ENCODE assay signal across 1 cellular context in the genomic region with DNA sequence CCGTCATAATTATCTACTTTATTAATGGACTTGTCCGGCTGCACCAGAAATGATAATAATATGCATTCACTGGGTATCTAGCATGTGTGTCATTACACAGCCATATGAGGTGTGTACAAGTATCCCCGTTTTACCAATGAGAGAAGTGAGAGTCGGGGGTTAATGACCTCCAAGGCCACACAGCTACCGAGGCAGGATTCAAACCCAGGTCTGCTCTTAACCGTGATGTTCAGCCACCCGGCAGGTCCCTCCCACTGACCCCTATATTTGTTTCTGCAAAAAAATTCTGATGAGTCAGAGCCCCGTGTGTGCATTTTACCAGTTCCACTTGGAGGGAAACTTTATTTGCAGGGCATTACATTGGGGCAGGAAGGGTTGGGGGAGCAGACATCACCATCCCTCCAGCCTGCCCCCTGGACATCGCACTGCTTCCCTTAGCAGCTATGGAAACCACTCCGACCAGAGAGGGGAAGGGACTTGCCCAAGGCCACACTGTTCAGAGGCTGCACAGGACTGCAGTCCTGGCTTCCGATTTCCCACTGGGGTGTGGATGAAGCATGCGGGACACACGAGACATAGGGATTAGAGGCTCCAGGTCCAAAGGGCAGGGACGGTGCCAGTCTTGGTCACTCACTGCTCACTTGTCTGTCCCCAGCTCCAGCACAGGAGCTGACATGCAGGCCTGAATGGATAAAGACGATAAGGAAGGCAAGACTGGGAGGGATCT.
A peak's percentile ranks its signal among the peaks of the same experiment; 100 is the strongest.
TF ChIP-seq lines count a peak whose summit lies in the region.

No MANE protein-coding gene starts in this region.

TF ChIP-seq in K562, 482 proteins besides CTCF, POLR2A, EP300 and RAD21 (continued from another document and continues in another):
- TF ChIP-seq, protein P1, sequence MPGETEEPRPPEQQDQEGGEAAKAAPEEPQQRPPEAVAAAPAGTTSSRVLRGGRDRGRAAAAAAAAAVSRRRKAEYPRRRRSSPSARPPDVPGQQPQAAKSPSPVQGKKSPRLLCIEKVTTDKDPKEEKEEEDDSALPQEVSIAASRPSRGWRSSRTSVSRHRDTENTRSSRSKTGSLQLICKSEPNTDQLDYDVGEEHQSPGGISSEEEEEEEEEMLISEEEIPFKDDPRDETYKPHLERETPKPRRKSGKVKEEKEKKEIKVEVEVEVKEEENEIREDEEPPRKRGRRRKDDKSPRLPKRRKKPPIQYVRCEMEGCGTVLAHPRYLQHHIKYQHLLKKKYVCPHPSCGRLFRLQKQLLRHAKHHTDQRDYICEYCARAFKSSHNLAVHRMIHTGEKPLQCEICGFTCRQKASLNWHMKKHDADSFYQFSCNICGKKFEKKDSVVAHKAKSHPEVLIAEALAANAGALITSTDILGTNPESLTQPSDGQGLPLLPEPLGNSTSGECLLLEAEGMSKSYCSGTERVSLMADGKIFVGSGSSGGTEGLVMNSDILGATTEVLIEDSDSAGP (CRISPR knock-in tag; IDR thresholded peaks at IDR 0.05) = no peak
- TF ChIP-seq, protein P2, sequence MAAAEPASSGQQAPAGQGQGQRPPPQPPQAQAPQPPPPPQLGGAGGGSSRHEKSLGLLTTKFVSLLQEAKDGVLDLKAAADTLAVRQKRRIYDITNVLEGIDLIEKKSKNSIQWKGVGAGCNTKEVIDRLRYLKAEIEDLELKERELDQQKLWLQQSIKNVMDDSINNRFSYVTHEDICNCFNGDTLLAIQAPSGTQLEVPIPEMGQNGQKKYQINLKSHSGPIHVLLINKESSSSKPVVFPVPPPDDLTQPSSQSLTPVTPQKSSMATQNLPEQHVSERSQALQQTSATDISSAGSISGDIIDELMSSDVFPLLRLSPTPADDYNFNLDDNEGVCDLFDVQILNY (CRISPR knock-in tag; IDR thresholded peaks at IDR 0.05) = no peak
- TF ChIP-seq RB1 (IDR thresholded peaks at IDR 0.05; ENCODE audit: low read depth) = no peak
- TF ChIP-seq SIX5 (IDR thresholded peaks at IDR 0.05; ENCODE audit: borderline replicate concordance in 1 of 2, insufficient read depth in 1 of 2, low read depth in 1 of 2, low read length in 2 of 2) = no peak
- TF ChIP-seq KLF6 (CRISPR knock-in tag; IDR thresholded peaks at IDR 0.05; ENCODE audit: borderline replicate concordance) = no peak
- TF ChIP-seq, protein P3, sequence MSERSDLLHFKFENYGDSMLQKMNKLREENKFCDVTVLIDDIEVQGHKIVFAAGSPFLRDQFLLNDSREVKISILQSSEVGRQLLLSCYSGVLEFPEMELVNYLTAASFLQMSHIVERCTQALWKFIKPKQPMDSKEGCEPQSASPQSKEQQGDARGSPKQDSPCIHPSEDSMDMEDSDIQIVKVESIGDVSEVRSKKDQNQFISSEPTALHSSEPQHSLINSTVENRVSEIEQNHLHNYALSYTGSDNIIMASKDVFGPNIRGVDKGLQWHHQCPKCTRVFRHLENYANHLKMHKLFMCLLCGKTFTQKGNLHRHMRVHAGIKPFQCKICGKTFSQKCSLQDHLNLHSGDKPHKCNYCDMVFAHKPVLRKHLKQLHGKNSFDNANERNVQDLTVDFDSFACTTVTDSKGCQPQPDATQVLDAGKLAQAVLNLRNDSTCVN (CRISPR knock-in tag; IDR thresholded peaks at IDR 0.05) = no peak
- no peak for TF ChIP-seq POLR2G (IDR thresholded peaks at IDR 0.05; ENCODE audit: low read depth, low read length)
- TF ChIP-seq HEY1 (CRISPR knock-in tag; IDR thresholded peaks at IDR 0.05; ENCODE audit: borderline replicate concordance) = no peak
- TF ChIP-seq ZNF165 (CRISPR knock-in tag; IDR thresholded peaks at IDR 0.05; ENCODE audit: borderline replicate concordance) = no peak
- TF ChIP-seq, protein P4, sequence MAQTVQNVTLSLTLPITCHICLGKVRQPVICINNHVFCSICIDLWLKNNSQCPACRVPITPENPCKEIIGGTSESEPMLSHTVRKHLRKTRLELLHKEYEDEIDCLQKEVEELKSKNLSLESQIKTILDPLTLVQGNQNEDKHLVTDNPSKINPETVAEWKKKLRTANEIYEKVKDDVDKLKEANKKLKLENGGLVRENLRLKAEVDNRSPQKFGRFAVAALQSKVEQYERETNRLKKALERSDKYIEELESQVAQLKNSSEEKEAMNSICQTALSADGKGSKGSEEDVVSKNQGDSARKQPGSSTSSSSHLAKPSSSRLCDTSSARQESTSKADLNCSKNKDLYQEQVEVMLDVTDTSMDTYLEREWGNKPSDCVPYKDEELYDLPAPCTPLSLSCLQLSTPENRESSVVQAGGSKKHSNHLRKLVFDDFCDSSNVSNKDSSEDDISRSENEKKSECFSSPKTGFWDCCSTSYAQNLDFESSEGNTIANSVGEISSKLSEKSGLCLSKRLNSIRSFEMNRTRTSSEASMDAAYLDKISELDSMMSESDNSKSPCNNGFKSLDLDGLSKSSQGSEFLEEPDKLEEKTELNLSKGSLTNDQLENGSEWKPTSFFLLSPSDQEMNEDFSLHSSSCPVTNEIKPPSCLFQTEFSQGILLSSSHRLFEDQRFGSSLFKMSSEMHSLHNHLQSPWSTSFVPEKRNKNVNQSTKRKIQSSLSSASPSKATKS (CRISPR knock-in tag; IDR thresholded peaks at IDR 0.05) = no peak
- no peak for TF ChIP-seq ZNF354B (CRISPR knock-in tag; IDR thresholded peaks at IDR 0.05)
- no peak for TF ChIP-seq SAP30 (IDR thresholded peaks at IDR 0.05; ENCODE audit: borderline replicate concordance, insufficient read depth, low read depth, low read length, poor library complexity, severe bottlenecking)
- no peak for TF ChIP-seq FOXA1 (IDR thresholded peaks at IDR 0.05; ENCODE audit: borderline replicate concordance)
- TF ChIP-seq, protein P5, sequence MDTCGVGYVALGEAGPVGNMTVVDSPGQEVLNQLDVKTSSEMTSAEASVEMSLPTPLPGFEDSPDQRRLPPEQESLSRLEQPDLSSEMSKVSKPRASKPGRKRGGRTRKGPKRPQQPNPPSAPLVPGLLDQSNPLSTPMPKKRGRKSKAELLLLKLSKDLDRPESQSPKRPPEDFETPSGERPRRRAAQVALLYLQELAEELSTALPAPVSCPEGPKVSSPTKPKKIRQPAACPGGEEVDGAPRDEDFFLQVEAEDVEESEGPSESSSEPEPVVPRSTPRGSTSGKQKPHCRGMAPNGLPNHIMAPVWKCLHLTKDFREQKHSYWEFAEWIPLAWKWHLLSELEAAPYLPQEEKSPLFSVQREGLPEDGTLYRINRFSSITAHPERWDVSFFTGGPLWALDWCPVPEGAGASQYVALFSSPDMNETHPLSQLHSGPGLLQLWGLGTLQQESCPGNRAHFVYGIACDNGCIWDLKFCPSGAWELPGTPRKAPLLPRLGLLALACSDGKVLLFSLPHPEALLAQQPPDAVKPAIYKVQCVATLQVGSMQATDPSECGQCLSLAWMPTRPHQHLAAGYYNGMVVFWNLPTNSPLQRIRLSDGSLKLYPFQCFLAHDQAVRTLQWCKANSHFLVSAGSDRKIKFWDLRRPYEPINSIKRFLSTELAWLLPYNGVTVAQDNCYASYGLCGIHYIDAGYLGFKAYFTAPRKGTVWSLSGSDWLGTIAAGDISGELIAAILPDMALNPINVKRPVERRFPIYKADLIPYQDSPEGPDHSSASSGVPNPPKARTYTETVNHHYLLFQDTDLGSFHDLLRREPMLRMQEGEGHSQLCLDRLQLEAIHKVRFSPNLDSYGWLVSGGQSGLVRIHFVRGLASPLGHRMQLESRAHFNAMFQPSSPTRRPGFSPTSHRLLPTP (IDR thresholded peaks at IDR 0.05; ENCODE audit: borderline replicate concordance, extremely low read depth, insufficient read length) = no peak
- TF ChIP-seq ZBTB1 (CRISPR knock-in tag; IDR thresholded peaks at IDR 0.05; ENCODE audit: borderline replicate concordance, low read depth) = no peak
- no peak for TF ChIP-seq ZNF134 (CRISPR knock-in tag; conservative IDR thresholded peaks at IDR 0.05)
- no peak for TF ChIP-seq RBM25 (IDR thresholded peaks at IDR 0.05; ENCODE audit: low read depth, low read length, severe bottlenecking)
- TF ChIP-seq POLR3G (IDR thresholded peaks at IDR 0.05; ENCODE audit: extremely low read depth, insufficient read length, insufficient replicate concordance) = no peak
- no peak for TF ChIP-seq ZNF23 (CRISPR knock-in tag; IDR thresholded peaks at IDR 0.05)
- TF ChIP-seq, protein P6, sequence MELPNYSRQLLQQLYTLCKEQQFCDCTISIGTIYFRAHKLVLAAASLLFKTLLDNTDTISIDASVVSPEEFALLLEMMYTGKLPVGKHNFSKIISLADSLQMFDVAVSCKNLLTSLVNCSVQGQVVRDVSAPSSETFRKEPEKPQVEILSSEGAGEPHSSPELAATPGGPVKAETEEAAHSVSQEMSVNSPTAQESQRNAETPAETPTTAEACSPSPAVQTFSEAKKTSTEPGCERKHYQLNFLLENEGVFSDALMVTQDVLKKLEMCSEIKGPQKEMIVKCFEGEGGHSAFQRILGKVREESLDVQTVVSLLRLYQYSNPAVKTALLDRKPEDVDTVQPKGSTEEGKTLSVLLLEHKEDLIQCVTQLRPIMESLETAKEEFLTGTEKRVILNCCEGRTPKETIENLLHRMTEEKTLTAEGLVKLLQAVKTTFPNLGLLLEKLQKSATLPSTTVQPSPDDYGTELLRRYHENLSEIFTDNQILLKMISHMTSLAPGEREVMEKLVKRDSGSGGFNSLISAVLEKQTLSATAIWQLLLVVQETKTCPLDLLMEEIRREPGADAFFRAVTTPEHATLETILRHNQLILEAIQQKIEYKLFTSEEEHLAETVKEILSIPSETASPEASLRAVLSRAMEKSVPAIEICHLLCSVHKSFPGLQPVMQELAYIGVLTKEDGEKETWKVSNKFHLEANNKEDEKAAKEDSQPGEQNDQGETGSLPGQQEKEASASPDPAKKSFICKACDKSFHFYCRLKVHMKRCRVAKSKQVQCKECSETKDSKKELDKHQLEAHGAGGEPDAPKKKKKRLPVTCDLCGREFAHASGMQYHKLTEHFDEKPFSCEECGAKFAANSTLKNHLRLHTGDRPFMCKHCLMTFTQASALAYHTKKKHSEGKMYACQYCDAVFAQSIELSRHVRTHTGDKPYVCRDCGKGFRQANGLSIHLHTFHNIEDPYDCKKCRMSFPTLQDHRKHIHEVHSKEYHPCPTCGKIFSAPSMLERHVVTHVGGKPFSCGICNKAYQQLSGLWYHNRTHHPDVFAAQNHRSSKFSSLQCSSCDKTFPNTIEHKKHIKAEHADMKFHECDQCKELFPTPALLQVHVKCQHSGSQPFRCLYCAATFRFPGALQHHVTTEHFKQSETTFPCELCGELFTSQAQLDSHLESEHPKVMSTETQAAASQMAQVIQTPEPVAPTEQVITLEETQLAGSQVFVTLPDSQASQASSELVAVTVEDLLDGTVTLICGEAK (IDR thresholded peaks at IDR 0.05) = peak; percentile 70
- TF ChIP-seq, protein P6 (CRISPR knock-in tag; IDR thresholded peaks at IDR 0.05) = no peak
- no peak for TF ChIP-seq SNRNP70 (optimal IDR thresholded peaks at IDR 0.05; ENCODE audit: low read depth, low read length)
- TF ChIP-seq MLLT1 (IDR thresholded peaks at IDR 0.05) = no peak
- TF ChIP-seq HDAC2 (IDR thresholded peaks at IDR 0.05) = peak; percentile 38; the same call in 1 of the 2 replicates
- TF ChIP-seq ZNF274 (IDR thresholded peaks at IDR 0.05; ENCODE audit: borderline replicate concordance, low read depth, low read length) = no peak
- no peak for TF ChIP-seq E4F1 (CRISPR knock-in tag; IDR thresholded peaks at IDR 0.05; ENCODE audit: borderline replicate concordance)
- TF ChIP-seq MTA2 (IDR thresholded peaks at IDR 0.05; ENCODE audit: low read depth) = no peak
- TF ChIP-seq SMARCA5 (IDR thresholded peaks at IDR 0.05) = 0 out of 2 replicates have a peak, but pooled peaks have one; percentile 56
- TF ChIP-seq ZNF707 (CRISPR knock-in tag; conservative IDR thresholded peaks at IDR 0.05) = no peak
